In genomic region chr14:51357250-51357649, GRCh38 we compare ENCODE assay signal across 16 cellular contexts.
DNase-seq lines count a peak whose midpoint lies in the region; ATAC-seq and TF ChIP-seq lines count a peak whose summit lies in the region.
"Had no signal": no experiment of that assay in that cellular context is flagged by ENCODE, and none has a peak within 500 bp of the region (broad histone marks: within the 10 kb centered on the region; RNA-seq: fewer than 3 reads in every experiment).

No MANE protein-coding gene starts in this region.

- H3K27ac Mint-ChIP-seq in mesothelial cell of epicardium: peak overlapping the region; percentile 95
- H3K27ac Mint-ChIP-seq: activated T-helper 2 cell treated with anti-CD3 and anti-CD28 coated beads, Interferon-gamma antibody, Interleukin-2, Interleukin-4, amounts not matched to agents 10 μg/mL and 5 μg/mL and 100 μg/mL, durations not matched to agents 14 hours and 24 hours and 36 hours had no signal

- H3K36me3 Mint-ChIP-seq in mesothelial cell of epicardium: no peaks in the 10 kb centered on the region

- no peak overlapping the region for H3K4me3 Mint-ChIP-seq in mesothelial cell of epicardium

- intact Hi-C loops in right lobe of liver (cut with DNase I): no loop called here

- DNase-seq in AG10803 (ENCODE audit: low read depth): peak; percentile 41
- DNase-seq in NCI-H2081 (lab: John Stamatoyannopoulos, UW): peak; percentile 7 to 66
- peak; percentile 44 for DNase-seq in brain pericyte (ENCODE audit: low read depth, low spot score)
- DNase-seq in mesothelial cell of epicardium (ENCODE audit: low spot score in 2 of 2, unreplicated experiment in 2 of 2): no peak
- no peak for DNase-seq in G401 (ENCODE audit: low spot score)
- DNase-seq in right lobe of liver: no peak
- DNase-seq: amniotic stem cell; Calu3; KG1; stimulated activated naive CD8-positive, alpha-beta T cell treated with anti-CD3 and anti-CD28 coated beads, Interleukin-15, Interleukin-2, amounts not matched to agents 100 U/mL and 50 U/mL, for 24 hours; SW 1271 had no signal

- in situ Hi-C loops in G401 (cut with HindIII; ENCODE audit: low sequenced_read_pairs): no loop called here

- H3K27ac ChIP-seq in gastroesophageal sphincter: no peak overlapping the region
- H3K27ac ChIP-seq in right lobe of liver: no peak overlapping the region
- H3K27ac ChIP-seq: parathyroid adenoma had no signal

- ATAC-seq in gastroesophageal sphincter (no peak), right lobe of liver (no peak), HG03097 (IDR thresholded peaks at IDR 0.05; ENCODE audit: low FRiP score, unreplicated experiment) (no peak)
- ATAC-seq: Panc1; stimulated activated naive CD8-positive, alpha-beta T cell treated with anti-CD3 and anti-CD28 coated beads, Interleukin-15, Interleukin-2, amounts not matched to agents 100 U/mL and 50 U/mL, for 24 hours had no signal

- H3K4me3 ChIP-seq in AG10803 (ENCODE audit: low read length) (no peak overlapping the region), gastroesophageal sphincter (no peak overlapping the region), right lobe of liver (no peak overlapping the region)

- TF ChIP-seq CTCF in AG10803 (conservative IDR thresholded peaks at IDR 0.05; ENCODE audit: low read length): no peak
- TF ChIP-seq CTCF in mesothelial cell of epicardium (IDR thresholded peaks at IDR 0.05; ENCODE audit: unreplicated experiment): no peak
- TF ChIP-seq CTCF in gastroesophageal sphincter (IDR thresholded peaks at IDR 0.05): no peak
- no peak for TF ChIP-seq CTCF in right lobe of liver (IDR thresholded peaks at IDR 0.05)

- H3K36me3 ChIP-seq in gastroesophageal sphincter (no peaks in the 10 kb centered on the region), right lobe of liver (no peaks in the 10 kb centered on the region)

- H3K9me3 ChIP-seq in gastroesophageal sphincter (no peaks in the 10 kb centered on the region), right lobe of liver (no peaks in the 10 kb centered on the region)

- no peaks in the 10 kb centered on the region for H3K4me1 ChIP-seq in gastroesophageal sphincter
- H3K4me1 ChIP-seq in right lobe of liver: no peaks in the 10 kb centered on the region
- H3K4me1 ChIP-seq: parathyroid adenoma had no signal

- H3K27me3 Mint-ChIP-seq in mesothelial cell of epicardium (ENCODE audit: low read depth): no peaks in the 10 kb centered on the region

- WGBS in gastroesophageal sphincter (ENCODE audit: low coverage in 1 of 2), 2 donors: 65 to 74% methylated on average over 3 of the region's 3 CpGs
- 72% methylated on average over 3 of the region's 3 CpGs for WGBS in right lobe of liver (ENCODE audit: insufficient coverage, low coverage, low lambda C conversion rate, missing lambda C conversion rate)

- H3K27me3 ChIP-seq in gastroesophageal sphincter (no peaks in the 10 kb centered on the region), right lobe of liver (no peaks in the 10 kb centered on the region)

- no peaks in the 10 kb centered on the region for H3K9me3 Mint-ChIP-seq in mesothelial cell of epicardium
- H3K9me3 Mint-ChIP-seq: activated T-helper 2 cell treated with anti-CD3 and anti-CD28 coated beads, Interferon-gamma antibody, Interleukin-2, Interleukin-4, amounts not matched to agents 10 μg/mL and 5 μg/mL and 100 μg/mL, durations not matched to agents 14 hours and 24 hours and 36 hours had no signal

- peaks cover 27% of the 10 kb centered on the region for H3K4me1 Mint-ChIP-seq in mesothelial cell of epicardium

- TF ChIP-seq POLR2A in gastroesophageal sphincter (IDR thresholded peaks at IDR 0.05) (no peak), right lobe of liver (IDR thresholded peaks at IDR 0.05) (no peak)

- no peak for TF ChIP-seq EP300 in gastroesophageal sphincter (IDR thresholded peaks at IDR 0.05)

Comparison
In these comparisons a context has a peak if more than half of its experiments do, and no peak if none do; other contexts are left out.
1. DNase-seq: peak in AG10803 (single experiment), NCI-H2081 (2 of 2) and brain pericyte (single experiment); none in mesothelial cell of epicardium (0 of 2), G401 (single experiment) and right lobe of liver (0 of 3).